18 cellular contexts compared by ENCODE assay signal in genomic region chr16:50739031-50739430, GRCh38. TPM values are rescaled to one million over a fixed set of nuclear protein-coding genes. Genes with fewer than 3 reads are reported as not detected.
DNase-seq lines count a peak whose midpoint lies in the region; ATAC-seq and TF ChIP-seq lines count a peak whose summit lies in the region.
"Had no signal": no experiment of that assay in that cellular context is flagged by ENCODE, and none has a peak within 500 bp of the region (broad histone marks: within the 10 kb centered on the region; RNA-seq: fewer than 3 reads in every experiment).

No MANE protein-coding gene starts in this region.

- CTCF ChIA-PET in CD8-positive, alpha-beta memory T cell (lab: Charles Lee) = interaction anchor here (3.1 kb wide), 1 partner anchor 72 kb away, joined by 29 read pairs; no protein-coding TSS in a partner anchor

- peaks cover 11% of the 10 kb centered on the region for H3K4me1 ChIP-seq in CD8-positive, alpha-beta memory T cell (ENCODE audit: insufficient read depth, low read length)
- H3K4me1 ChIP-seq: SJCRH30 had no signal

- H3K9me3 Mint-ChIP-seq in activated T-cell treated with anti-CD3 and anti-CD28 coated beads, Interleukin-2, amount 50 U/mL, for 24 hours = no peaks in the 10 kb centered on the region
- no peaks in the 10 kb centered on the region for H3K9me3 Mint-ChIP-seq in CD8-positive, alpha-beta memory T cell
- no peaks in the 10 kb centered on the region for H3K9me3 Mint-ChIP-seq in progenitor cell of endocrine pancreas (ENCODE audit: low read depth)
- H3K9me3 Mint-ChIP-seq in activated T-helper 2 cell treated with anti-CD3 and anti-CD28 coated beads, Interferon-gamma antibody, Interleukin-2, Interleukin-4, amounts not matched to agents 10 μg/mL and 5 μg/mL and 100 μg/mL, durations not matched to agents 14 hours and 24 hours and 36 hours = no peaks in the 10 kb centered on the region
- H3K9me3 Mint-ChIP-seq: HFFc6 had no signal

- H3K27me3 Mint-ChIP-seq in activated T-cell treated with anti-CD3 and anti-CD28 coated beads, Interleukin-2, amount 50 U/mL, for 24 hours = no peaks in the 10 kb centered on the region
- peaks cover 0 to 5% of the 10 kb centered on the region in 2 donors for H3K27me3 Mint-ChIP-seq in CD8-positive, alpha-beta memory T cell
- H3K27me3 Mint-ChIP-seq in T-helper 17 cell = no peaks in the 10 kb centered on the region
- peaks cover 30% of the 10 kb centered on the region for H3K27me3 Mint-ChIP-seq in progenitor cell of endocrine pancreas
- no peaks in the 10 kb centered on the region for H3K27me3 Mint-ChIP-seq in activated T-helper 2 cell treated with anti-CD3 and anti-CD28 coated beads, Interferon-gamma antibody, Interleukin-2, Interleukin-4, amounts not matched to agents 10 μg/mL and 5 μg/mL and 100 μg/mL, durations not matched to agents 14 hours and 24 hours and 36 hours (ENCODE audit: low read depth)

- H3K27me3 ChIP-seq in CD8-positive, alpha-beta memory T cell (ENCODE audit: insufficient read depth, low read length, poor library complexity, severe bottlenecking) = no peaks in the 10 kb centered on the region
- H3K27me3 ChIP-seq: SJCRH30 had no signal

- ATAC-seq in T-helper 17 cell (no peak), GM21723 (IDR thresholded peaks at IDR 0.05; ENCODE audit: unreplicated experiment) (no peak)
- ATAC-seq: PC-3 had no signal

- POLR2A ChIA-PET in CD8-positive, alpha-beta memory T cell (lab: Charles Lee) = no interaction called here

- no peak for TF ChIP-seq CTCF in progenitor cell of endocrine pancreas (IDR thresholded peaks at IDR 0.05; ENCODE audit: unreplicated experiment)

- H3K27ac Mint-ChIP-seq in activated T-cell treated with anti-CD3 and anti-CD28 coated beads, Interleukin-2, amount 50 U/mL, for 24 hours = peak overlapping the region; percentile 14
- peak overlapping the region in 5 of 8 donors; percentile 17 to 95 (median 59) for H3K27ac Mint-ChIP-seq in CD8-positive, alpha-beta memory T cell
- peak overlapping the region; percentile 98 for H3K27ac Mint-ChIP-seq in T-helper 17 cell
- H3K27ac Mint-ChIP-seq in progenitor cell of endocrine pancreas = peak overlapping the region; percentile 19
- H3K27ac Mint-ChIP-seq in activated T-helper 2 cell treated with anti-CD3 and anti-CD28 coated beads, Interferon-gamma antibody, Interleukin-2, Interleukin-4, amounts not matched to agents 10 μg/mL and 5 μg/mL and 100 μg/mL, durations not matched to agents 14 hours and 24 hours and 36 hours = no peak overlapping the region
- H3K27ac Mint-ChIP-seq: HFFc6 had no signal

- intact Hi-C loops in activated T-helper 2 cell treated with anti-CD3 and anti-CD28 coated beads, Interferon-gamma antibody, Interleukin-2, Interleukin-4, amounts not matched to agents 10 μg/mL and 5 μg/mL and 100 μg/mL, durations not matched to agents 14 hours and 24 hours and 36 hours (cut with micrococcal nuclease) = no loop called here

- no peak overlapping the region for H3K27ac ChIP-seq in CD8-positive, alpha-beta memory T cell (ENCODE audit: low read depth, low read length)
- H3K27ac ChIP-seq: BLaER1, KMS-11, SJCRH30 had no signal

- no peaks in the 10 kb centered on the region for H3K9me3 ChIP-seq in CD8-positive, alpha-beta memory T cell (ENCODE audit: low read length)
- no peaks in the 10 kb centered on the region for H3K9me3 ChIP-seq in T-helper 17 cell (ENCODE audit: control insufficient read depth, low read length, poor library complexity, severe bottlenecking)
- H3K9me3 ChIP-seq: BLaER1, SJCRH30 had no signal

- H3K36me3 Mint-ChIP-seq in activated T-cell treated with anti-CD3 and anti-CD28 coated beads, Interleukin-2, amount 50 U/mL, for 24 hours (ENCODE audit: low read depth) = peaks cover 16% of the 10 kb centered on the region
- H3K36me3 Mint-ChIP-seq in CD8-positive, alpha-beta memory T cell = peaks cover 0 to 19% (median 4%) of the 10 kb centered on the region in 3 donors
- H3K36me3 Mint-ChIP-seq in T-helper 17 cell (ENCODE audit: low read depth) = no peaks in the 10 kb centered on the region
- H3K36me3 Mint-ChIP-seq in progenitor cell of endocrine pancreas (ENCODE audit: insufficient read depth) = no peaks in the 10 kb centered on the region
- H3K36me3 Mint-ChIP-seq in activated T-helper 2 cell treated with anti-CD3 and anti-CD28 coated beads, Interferon-gamma antibody, Interleukin-2, Interleukin-4, amounts not matched to agents 10 μg/mL and 5 μg/mL and 100 μg/mL, durations not matched to agents 14 hours and 24 hours and 36 hours (ENCODE audit: low read depth) = peaks cover 16% of the 10 kb centered on the region

- peaks cover 52% of the 10 kb centered on the region for H3K4me1 Mint-ChIP-seq in activated T-cell treated with anti-CD3 and anti-CD28 coated beads, Interleukin-2, amount 50 U/mL, for 24 hours (ENCODE audit: low read depth)
- peaks cover 21 to 24% (median 23%) of the 10 kb centered on the region in 3 donors for H3K4me1 Mint-ChIP-seq in CD8-positive, alpha-beta memory T cell
- peaks cover 43% of the 10 kb centered on the region for H3K4me1 Mint-ChIP-seq in T-helper 17 cell
- peaks cover 2% of the 10 kb centered on the region for H3K4me1 Mint-ChIP-seq in progenitor cell of endocrine pancreas (ENCODE audit: low read depth)
- peaks cover 52% of the 10 kb centered on the region for H3K4me1 Mint-ChIP-seq in activated T-helper 2 cell treated with anti-CD3 and anti-CD28 coated beads, Interferon-gamma antibody, Interleukin-2, Interleukin-4, amounts not matched to agents 10 μg/mL and 5 μg/mL and 100 μg/mL, durations not matched to agents 14 hours and 24 hours and 36 hours (ENCODE audit: low read depth)

- H3K36me3 ChIP-seq in CD8-positive, alpha-beta memory T cell (ENCODE audit: insufficient read depth, low read length) = no peaks in the 10 kb centered on the region
- H3K36me3 ChIP-seq: BLaER1, SJCRH30 had no signal

- no peak for DNase-seq in activated T-cell treated with anti-CD3 and anti-CD28 coated beads, Interleukin-2, amount 50 U/mL, for 24 hours
- DNase-seq in activated T-cell treated with anti-CD3 and anti-CD28 coated beads for 4 hours (no peak), T-helper 17 cell (no peak), progenitor cell of endocrine pancreas (ENCODE audit: low spot score, unreplicated experiment) (no peak), NCI-H510A (lab: John Stamatoyannopoulos, UW) (no peak)
- DNase-seq in CD8-positive, alpha-beta memory T cell = no peak
- no peak for DNase-seq in activated T-helper 2 cell treated with anti-CD3 and anti-CD28 coated beads, Interferon-gamma antibody, Interleukin-2, Interleukin-4, amounts not matched to agents 10 μg/mL and 5 μg/mL and 100 μg/mL, durations not matched to agents 14 hours and 24 hours and 36 hours (ENCODE audit: low spot score)
- DNase-seq: DMS153, HFFc6, NCI-H1417, NCI-H187 treated with DMSO at 0.1 percent for 48 hours, NCI-H748 treated with DMSO at 0.1 percent for 48 hours, PC-3, SJCRH30 had no signal

- H3K4me3 Mint-ChIP-seq in activated T-cell treated with anti-CD3 and anti-CD28 coated beads, Interleukin-2, amount 50 U/mL, for 24 hours = no peak overlapping the region
- H3K4me3 Mint-ChIP-seq in CD8-positive, alpha-beta memory T cell = peak overlapping the region in 1 of 7 donors; percentile 9
- no peak overlapping the region for H3K4me3 Mint-ChIP-seq in T-helper 17 cell
- no peak overlapping the region for H3K4me3 Mint-ChIP-seq in progenitor cell of endocrine pancreas (ENCODE audit: low read depth)
- no peak overlapping the region for H3K4me3 Mint-ChIP-seq in activated T-helper 2 cell treated with anti-CD3 and anti-CD28 coated beads, Interferon-gamma antibody, Interleukin-2, Interleukin-4, amounts not matched to agents 10 μg/mL and 5 μg/mL and 100 μg/mL, durations not matched to agents 14 hours and 24 hours and 36 hours (ENCODE audit: low read depth)
- H3K4me3 Mint-ChIP-seq: HFFc6 had no signal

- H3K4me3 ChIP-seq in CD8-positive, alpha-beta memory T cell (ENCODE audit: low read length) = no peak overlapping the region
- H3K4me3 ChIP-seq: BLaER1, SJCRH30 had no signal

RNA-seq across cellular contexts. Expression of gene CYLD, which starts 2.9 kb away (rescaled TPM):
- 100 to 1,000 TPM; 144 to 152 TPM for total RNA-seq in CD8-positive, alpha-beta memory T cell
- 105 TPM for polyA plus RNA-seq in CD8-positive, alpha-beta memory T cell
- total RNA-seq in T-helper 17 cell = 100 to 1,000 TPM; 411 to 412 TPM
- total RNA-seq in progenitor cell of endocrine pancreas = 18.7 and 21.9 TPM in 2 replicates
- total RNA-seq in activated T-helper 2 cell treated with anti-CD3 and anti-CD28 coated beads, Interferon-gamma antibody, Interleukin-2, Interleukin-4, amounts not matched to agents 10 μg/mL and 5 μg/mL and 100 μg/mL, durations not matched to agents 14 hours and 24 hours and 36 hours = 189 and 201 TPM in 2 replicates

RNA-seq across cellular contexts. Expression of gene NOD2, which starts 45.6 kb away (rescaled TPM):
- 1 to 10 TPM; 1.8 TPM for total RNA-seq in CD8-positive, alpha-beta memory T cell
- polyA plus RNA-seq in CD8-positive, alpha-beta memory T cell = 1.9 TPM
- total RNA-seq in T-helper 17 cell (10 to 100 TPM in 1 of 2 donors, 1 to 10 TPM in 1; 9.4 to 16.6 TPM), progenitor cell of endocrine pancreas (not detected in 2 replicates)
- total RNA-seq in activated T-helper 2 cell treated with anti-CD3 and anti-CD28 coated beads, Interferon-gamma antibody, Interleukin-2, Interleukin-4, amounts not matched to agents 10 μg/mL and 5 μg/mL and 100 μg/mL, durations not matched to agents 14 hours and 24 hours and 36 hours = 7.4 and 8.8 TPM in 2 replicates
- total RNA-seq: HFFc6, SJCRH30 had no signal

RNA-seq across cellular contexts. Expression of gene SNX20, which starts 57.9 kb away (rescaled TPM):
- 10 to 100 TPM; 25.0 to 27.8 TPM for total RNA-seq in CD8-positive, alpha-beta memory T cell
- polyA plus RNA-seq in CD8-positive, alpha-beta memory T cell = 61.7 TPM
- total RNA-seq in T-helper 17 cell (10 to 100 TPM; 44.0 to 58.9 TPM), progenitor cell of endocrine pancreas (not detected in 2 replicates)
- total RNA-seq in activated T-helper 2 cell treated with anti-CD3 and anti-CD28 coated beads, Interferon-gamma antibody, Interleukin-2, Interleukin-4, amounts not matched to agents 10 μg/mL and 5 μg/mL and 100 μg/mL, durations not matched to agents 14 hours and 24 hours and 36 hours = 34.9 and 35.2 TPM in 2 replicates
- total RNA-seq: HFFc6, M059J, PC-3, SJCRH30 had no signal

Comparison
In these comparisons a context has a peak if more than half of its experiments do, and no peak if none do; other contexts are left out.
1. RNA of gene SNX20, which starts 57.9 kb away (total RNA-seq): 44.0 to 58.9 TPM in T-helper 17 cell, 34.9 to 35.2 TPM in activated T-helper 2 cell treated with anti-CD3 and anti-CD28 coated beads, Interferon-gamma antibody, Interleukin-2, Interleukin-4, amounts not matched to agents 10 μg/mL and 5 μg/mL and 100 μg/mL, durations not matched to agents 14 hours and 24 hours and 36 hours and 25.0 to 27.8 TPM in CD8-positive, alpha-beta memory T cell; not detected in progenitor cell of endocrine pancreas; every median in the first group is over 10 times any median in the second.